18 cellular contexts compared by ENCODE assay signal in the genomic region with DNA sequence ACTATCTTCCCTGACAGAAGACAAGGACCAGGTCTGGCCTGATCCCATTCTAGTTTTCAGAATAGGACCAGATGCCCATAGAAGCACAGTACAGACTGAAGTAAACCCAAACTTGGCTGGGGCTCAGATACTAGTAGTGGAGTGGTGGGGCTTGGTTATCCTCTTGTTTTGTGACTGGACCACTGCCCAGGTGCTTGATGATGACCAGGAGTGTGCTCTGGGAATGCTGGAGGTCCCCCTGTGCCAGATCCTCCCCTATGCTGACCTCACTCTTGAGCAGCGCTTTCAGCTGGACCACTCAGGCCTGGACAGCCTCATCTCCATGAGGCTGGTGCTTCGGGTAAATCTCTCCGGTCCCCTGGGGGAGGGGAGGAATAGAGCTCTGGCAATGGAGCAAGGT. TPM values are rescaled to one million over a fixed set of nuclear protein-coding genes. Genes with fewer than 3 reads are reported as not detected.
DNase-seq lines count a peak whose midpoint lies in the region; ATAC-seq and TF ChIP-seq lines count a peak whose summit lies in the region.
"Had no signal": no experiment of that assay in that cellular context is flagged by ENCODE, and none has a peak within 500 bp of the region (broad histone marks: within the 10 kb centered on the region; RNA-seq: fewer than 3 reads in every experiment).

No MANE protein-coding gene starts in this region.

- H3K36me3 Mint-ChIP-seq in activated naive CD8-positive, alpha-beta T cell treated with anti-CD3 and anti-CD28 coated beads, Interleukin-2, amount 50 U/mL, for 24 hours (ENCODE audit: low read depth), result no peaks in the 10 kb centered on the region
- no peaks in the 10 kb centered on the region for H3K36me3 Mint-ChIP-seq in activated naive CD8-positive, alpha-beta T cell treated with anti-CD3 and anti-CD28 coated beads for 36 hours

- H2BK15ac ChIP-seq in mesendoderm (replicated peaks; ENCODE audit: low read depth), result no peak overlapping the region

- H3K4me3 ChIP-seq in psoas muscle (no peak overlapping the region), upper lobe of right lung (no peak overlapping the region), mesendoderm (ENCODE audit: low read length) (no peak overlapping the region), Karpas-422 (ENCODE audit: low read length) (no peak overlapping the region)

- H4K5ac ChIP-seq in mesendoderm (ENCODE audit: low read length), result no peak overlapping the region

- H3K27me3 Mint-ChIP-seq in activated naive CD8-positive, alpha-beta T cell treated with anti-CD3 and anti-CD28 coated beads, Interleukin-2, amount 50 U/mL, for 24 hours, result peaks cover 6% of the 10 kb centered on the region
- H3K27me3 Mint-ChIP-seq in activated naive CD8-positive, alpha-beta T cell treated with anti-CD3 and anti-CD28 coated beads for 36 hours, result peaks cover 4% of the 10 kb centered on the region

- H3K4me1 Mint-ChIP-seq in activated naive CD8-positive, alpha-beta T cell treated with anti-CD3 and anti-CD28 coated beads, Interleukin-2, amount 50 U/mL, for 24 hours, result no peaks in the 10 kb centered on the region
- H3K4me1 Mint-ChIP-seq in activated naive CD8-positive, alpha-beta T cell treated with anti-CD3 and anti-CD28 coated beads for 36 hours, result no peaks in the 10 kb centered on the region

- H3K4me1 ChIP-seq in psoas muscle, result peaks cover 32% of the 10 kb centered on the region
- peaks cover 14% of the 10 kb centered on the region for H3K4me1 ChIP-seq in upper lobe of right lung
- no peaks in the 10 kb centered on the region for H3K4me1 ChIP-seq in mesendoderm (ENCODE audit: control insufficient read depth, low read depth, low read length)
- peaks cover 12% of the 10 kb centered on the region for H3K4me1 ChIP-seq in Karpas-422 (ENCODE audit: low read length)

- H3K4me2 ChIP-seq in mesendoderm (ENCODE audit: low read length) (no peak overlapping the region), Karpas-422 (ENCODE audit: low read depth, low read length, poor library complexity, severe bottlenecking) (no peak overlapping the region)

- no peaks in the 10 kb centered on the region for H3K9me3 ChIP-seq in psoas muscle
- H3K9me3 ChIP-seq in upper lobe of right lung, result no peaks in the 10 kb centered on the region
- H3K9me3 ChIP-seq in Karpas-422 (ENCODE audit: low read length), result no peaks in the 10 kb centered on the region

- H3K9ac ChIP-seq in mesendoderm (ENCODE audit: low read length) (no peak overlapping the region), Karpas-422 (ENCODE audit: low read length) (no peak overlapping the region)

- no peaks in the 10 kb centered on the region for H3K9me2 ChIP-seq in Karpas-422 (replicated peaks; ENCODE audit: insufficient read depth, low read length)

- no peak overlapping the region for H3K27ac Mint-ChIP-seq in activated naive CD8-positive, alpha-beta T cell treated with anti-CD3 and anti-CD28 coated beads, Interleukin-2, amount 50 U/mL, for 24 hours
- no peak overlapping the region for H3K27ac Mint-ChIP-seq in activated naive CD8-positive, alpha-beta T cell treated with anti-CD3 and anti-CD28 coated beads for 36 hours
- H3K27ac Mint-ChIP-seq: HFFc6 had no signal

- no peak overlapping the region for H3K4me3 Mint-ChIP-seq in activated naive CD8-positive, alpha-beta T cell treated with anti-CD3 and anti-CD28 coated beads, Interleukin-2, amount 50 U/mL, for 24 hours
- no peak overlapping the region for H3K4me3 Mint-ChIP-seq in activated naive CD8-positive, alpha-beta T cell treated with anti-CD3 and anti-CD28 coated beads for 36 hours
- H3K4me3 Mint-ChIP-seq: HFFc6 had no signal

- peak; percentile 22 for ATAC-seq in activated naive CD8-positive, alpha-beta T cell treated with anti-CD3 and anti-CD28 coated beads, Interleukin-2, amount 50 U/mL, for 24 hours
- ATAC-seq in left colon, result peak; percentile 35
- ATAC-seq in psoas muscle, result no peak
- peak; percentile 45 for ATAC-seq in upper lobe of right lung

- 69 to 76% (median 74%) methylated on average over 3 of the region's 3 CpGs for WGBS in psoas muscle, 3 donors
- no CpG with 5 or more reads among the region's 3 CpGs for WGBS in mesendoderm (ENCODE audit: extremely low coverage, insufficient coverage, low lambda C conversion rate)

- no peak overlapping the region for H2BK5ac ChIP-seq in mesendoderm (ENCODE audit: low read length)

- intact Hi-C loops in left colon (cut with DNase I, micrococcal nuclease) (no loop called here), psoas muscle (cut with DNase I) (no loop called here), upper lobe of right lung (cut with DNase I) (no loop called here)

- TF ChIP-seq CTCF in psoas muscle (IDR thresholded peaks at IDR 0.05) (no peak), upper lobe of right lung (IDR thresholded peaks at IDR 0.05) (no peak)

- H3K4ac ChIP-seq in mesendoderm (ENCODE audit: low read depth, low read length), result no peak overlapping the region

- H3K27ac ChIP-seq in psoas muscle (peak overlapping the region; percentile 50), upper lobe of right lung (peak overlapping the region; percentile 9), mesendoderm (ENCODE audit: low read depth, low read length) (no peak overlapping the region), Karpas-422 (ENCODE audit: low read length) (no peak overlapping the region)
- H3K27ac ChIP-seq: C4-2B, RWPE1 had no signal

- no peaks in the 10 kb centered on the region for H3K79me1 ChIP-seq in mesendoderm (ENCODE audit: low read length)

- no peak overlapping the region for H3K18ac ChIP-seq in mesendoderm (ENCODE audit: low read length)

- H3K9me3 Mint-ChIP-seq in activated naive CD8-positive, alpha-beta T cell treated with anti-CD3 and anti-CD28 coated beads, Interleukin-2, amount 50 U/mL, for 24 hours, result no peaks in the 10 kb centered on the region
- H3K9me3 Mint-ChIP-seq in activated naive CD8-positive, alpha-beta T cell treated with anti-CD3 and anti-CD28 coated beads for 36 hours, result no peaks in the 10 kb centered on the region
- H3K9me3 Mint-ChIP-seq: HFFc6 had no signal

- no peak overlapping the region for H3K56ac ChIP-seq in mesendoderm (ENCODE audit: low read length)

- no peak overlapping the region for H2AFZ ChIP-seq in Karpas-422 (ENCODE audit: low read length)

- H3K27me3 ChIP-seq in psoas muscle (ENCODE audit: insufficient read depth in 3 of 3, low read length in 2 of 3), result no peaks in the 10 kb centered on the region
- H3K27me3 ChIP-seq in upper lobe of right lung, result no peaks in the 10 kb centered on the region
- no peaks in the 10 kb centered on the region for H3K27me3 ChIP-seq in mesendoderm (ENCODE audit: insufficient read depth, low read length, poor library complexity)
- no peaks in the 10 kb centered on the region for H3K27me3 ChIP-seq in Karpas-422 (ENCODE audit: low read length)

- no peak overlapping the region for H2AK5ac ChIP-seq in mesendoderm (ENCODE audit: low read length)

- no peak overlapping the region for H2BK120ac ChIP-seq in mesendoderm (ENCODE audit: low read depth, low read length)

- H4K20me1 ChIP-seq in Karpas-422 (ENCODE audit: insufficient read depth, low read depth, low read length), result no peaks in the 10 kb centered on the region

- DNase-seq in activated naive CD8-positive, alpha-beta T cell treated with anti-CD3 and anti-CD28 coated beads, Interleukin-2, amount 50 U/mL, for 24 hours, result no peak
- DNase-seq in activated naive CD8-positive, alpha-beta T cell treated with anti-CD3 and anti-CD28 coated beads for 36 hours, result no peak
- peak; percentile 11 to 85 for DNase-seq in left colon
- no peak for DNase-seq in psoas muscle
- peak; percentile 62 for DNase-seq in upper lobe of right lung
- DNase-seq in mesendoderm, result no peak
- DNase-seq in Karpas-422, result no peak
- DNase-seq in SIG-M5 treated with dmso at 0.1 percent for 504 hours (lab: John Stamatoyannopoulos, UW; ENCODE audit: unreplicated experiment), result no peak
- DNase-seq: 8988T, EL, HFFc6, KBM-7, NCI-H1048, NCI-H146, NCI-H2081 treated with DMSO at 0.1 percent for 48 hours, OCI-M1 had no signal

- H3K23ac ChIP-seq in mesendoderm (ENCODE audit: low read length), result no peak overlapping the region

- H3K79me2 ChIP-seq in mesendoderm (ENCODE audit: control insufficient read depth, insufficient read depth, low read length) (no peaks in the 10 kb centered on the region), Karpas-422 (ENCODE audit: low read length) (no peaks in the 10 kb centered on the region)

- H3K36me3 ChIP-seq in psoas muscle (ENCODE audit: insufficient read depth in 1 of 2, low read depth in 1 of 2), result no peaks in the 10 kb centered on the region
- no peaks in the 10 kb centered on the region for H3K36me3 ChIP-seq in upper lobe of right lung
- H3K36me3 ChIP-seq in mesendoderm (ENCODE audit: control insufficient read depth, insufficient read depth, low read length), result no peaks in the 10 kb centered on the region
- no peaks in the 10 kb centered on the region for H3K36me3 ChIP-seq in Karpas-422 (ENCODE audit: insufficient read depth, low read length)

- no peak overlapping the region for H4K8ac ChIP-seq in mesendoderm (ENCODE audit: low read depth, low read length)

RNA-seq across cellular contexts. Expression of gene ESYT3, which starts 36.3 kb away (rescaled TPM):
- under 1 TPM; 0.21 to 0.52 TPM for total RNA-seq in activated naive CD8-positive, alpha-beta T cell treated with anti-CD3 and anti-CD28 coated beads for 36 hours
- 1 to 10 TPM in 1 of 2 donors, under 1 TPM in 1; 0.12 to 1.7 TPM for total RNA-seq in left colon
- total RNA-seq in psoas muscle, result 1 to 10 TPM; 1.2 to 4.5 (median 2.3) TPM
- 1 to 10 TPM in 1 of 3 donors, under 1 TPM in 2; 0.35 to 3.5 (median 0.37) TPM for polyA plus RNA-seq in psoas muscle
- 66.4 TPM for total RNA-seq in upper lobe of right lung
- 1.9 TPM for polyA plus RNA-seq in mesendoderm (2013, experiment 1 of 2)
- 1.9 TPM for polyA plus RNA-seq in mesendoderm (2013, experiment 2 of 2)
- not detected in 2 replicates for total RNA-seq in Karpas-422 (2014; rRNA removed; shearing (Covaris generic); ENCODE audit: low replicate concordance)

Comparison
In these comparisons a context has a peak if more than half of its experiments do, and no peak if none do; other contexts are left out.
1. ATAC-seq: peak in activated naive CD8-positive, alpha-beta T cell treated with anti-CD3 and anti-CD28 coated beads, Interleukin-2, amount 50 U/mL, for 24 hours (single experiment), left colon (single experiment) and upper lobe of right lung (single experiment); none in psoas muscle (0 of 4).
2. DNase-seq: peak in left colon (2 of 2) and upper lobe of right lung (single experiment); none in activated naive CD8-positive, alpha-beta T cell treated with anti-CD3 and anti-CD28 coated beads, Interleukin-2, amount 50 U/mL, for 24 hours (single experiment), activated naive CD8-positive, alpha-beta T cell treated with anti-CD3 and anti-CD28 coated beads for 36 hours (single experiment), psoas muscle (0 of 2), mesendoderm (single experiment), Karpas-422 (single experiment) and SIG-M5 treated with dmso at 0.1 percent for 504 hours (single experiment).
3. H3K27ac ChIP-seq: peak in psoas muscle (single experiment) and upper lobe of right lung (single experiment); none in mesendoderm (single experiment) and Karpas-422 (single experiment).
4. RNA of gene ESYT3, which starts 36.3 kb away (total RNA-seq): 66.4 TPM in upper lobe of right lung (single experiment); 1.2 to 4.5 TPM in psoas muscle, 0.12 to 1.7 TPM in left colon, 0.21 to 0.52 TPM in activated naive CD8-positive, alpha-beta T cell treated with anti-CD3 and anti-CD28 coated beads for 36 hours and not detected in Karpas-422; every median in the first group is over 10 times any median in the second.